Comparison of ENCODE assay signal across 10 cellular contexts in the genomic region with DNA sequence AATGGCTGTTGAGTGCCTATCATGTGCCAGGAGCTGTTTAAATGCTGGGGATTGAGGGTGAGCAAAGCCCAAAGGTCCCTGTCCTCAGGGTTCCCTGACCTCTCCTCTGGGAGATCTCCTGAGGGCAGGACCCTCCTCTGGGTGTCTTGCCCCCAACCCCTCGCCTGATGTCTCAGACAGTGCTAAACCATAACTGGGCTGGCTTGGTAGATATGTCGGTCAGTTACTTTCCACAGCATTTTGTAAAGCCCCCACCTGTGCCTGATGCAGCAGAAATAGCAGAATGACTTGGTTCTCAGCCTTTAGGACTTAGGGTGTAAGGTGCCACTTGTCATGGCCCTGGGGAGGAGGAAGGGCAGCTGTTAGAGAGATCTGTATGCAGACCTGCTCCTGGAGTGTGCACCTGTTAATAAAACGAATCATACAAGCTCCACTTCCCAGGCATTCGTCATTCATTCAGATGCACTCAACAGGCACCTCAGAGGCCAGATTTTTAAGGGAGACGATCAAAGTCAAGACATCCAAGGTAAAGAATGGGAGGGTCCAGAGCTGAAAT.
DNase-seq lines count a peak whose midpoint lies in the region; ATAC-seq, FAIRE-seq and TF ChIP-seq lines count a peak whose summit lies in the region.
"Had no signal": no experiment of that assay in that cellular context is flagged by ENCODE, and none has a peak within 500 bp of the region (broad histone marks: within the 10 kb centered on the region; RNA-seq: fewer than 3 reads in every experiment).

No MANE protein-coding gene starts in this region.

- peak overlapping the region; percentile 23 for H3K4me2 ChIP-seq in neuronal stem cell (ENCODE audit: insufficient read depth, low read length, poor library complexity, severe bottlenecking)

- peak overlapping the region; percentile 97 for H2BK5ac ChIP-seq in neuronal stem cell (ENCODE audit: low read length)

- H2BK12ac ChIP-seq in neuronal stem cell (ENCODE audit: low read length), result peak overlapping the region; percentile 67

- no peak overlapping the region for H2AFZ ChIP-seq in neuronal stem cell (ENCODE audit: low read length)

- peak; percentile 52 for FAIRE-seq in HTR-8/SVneo (lab: Jason Lieb, UNC)

- H3K4me3 ChIP-seq in brain microvascular endothelial cell (ENCODE audit: low read depth, low read length) (no peak overlapping the region), neuronal stem cell (ENCODE audit: low read length in 2 of 2) (no peak overlapping the region)

- H3K27me3 ChIP-seq in brain microvascular endothelial cell (replicated peaks), result peaks cover 59% of the 10 kb centered on the region
- H3K27me3 ChIP-seq in neuronal stem cell (ENCODE audit: control insufficient read depth in 3 of 3, insufficient read depth in 3 of 3, low read depth in 1 of 3, low read length in 3 of 3), result no peaks in the 10 kb centered on the region

- peak overlapping the region; percentile 80 for H3K4ac ChIP-seq in neuronal stem cell (ENCODE audit: low read length)

- H2BK120ac ChIP-seq in neuronal stem cell (ENCODE audit: low read depth, low read length), result peak overlapping the region; percentile 93

- TF ChIP-seq CTCF in brain microvascular endothelial cell (IDR thresholded peaks at IDR 0.05; ENCODE audit: low read depth, low read length, missing control alignments), result no peak

- H3K14ac ChIP-seq in neuronal stem cell (ENCODE audit: low read length), result no peak overlapping the region

- H3K18ac ChIP-seq in neuronal stem cell (ENCODE audit: low read length), result peak overlapping the region; percentile 99

- no peak overlapping the region for H3K23ac ChIP-seq in neuronal stem cell (ENCODE audit: low read depth, low read length, poor library complexity)

- H2AK5ac ChIP-seq in neuronal stem cell (ENCODE audit: low read depth, low read length), result peak overlapping the region; percentile 95

- WGBS in neuronal stem cell (ENCODE audit: extremely low coverage in 2 of 2, insufficient read length in 2 of 2, insufficient replicate concordance in 1 of 2), 2 donors, result no CpG with 5 or more reads among the region's 5 CpGs

- H3K27ac ChIP-seq in brain microvascular endothelial cell, result peak overlapping the region; percentile 38
- H3K27ac ChIP-seq in neuronal stem cell (replicated peaks; ENCODE audit: low read length), result peak overlapping the region; percentile 99

- H3K36me3 ChIP-seq in brain microvascular endothelial cell (replicated peaks) (no peaks in the 10 kb centered on the region), neuronal stem cell (replicated peaks in 1 of 2; ENCODE audit: control insufficient read depth in 2 of 2, insufficient read depth in 2 of 2, low read length in 2 of 2) (peaks cover 7 to 23% of the 10 kb centered on the region in 2 donors)

- ATAC-seq in GM21619 (IDR thresholded peaks at IDR 0.05; ENCODE audit: unreplicated experiment), result no peak

- H3K9ac ChIP-seq in neuronal stem cell (ENCODE audit: low read depth, low read length, poor library complexity), result no peak overlapping the region

- H3K9me3 ChIP-seq in neuronal stem cell (replicated peaks in 1 of 2; ENCODE audit: control insufficient read depth in 2 of 2, insufficient read depth in 1 of 2, low read depth in 1 of 2, low read length in 2 of 2), result peaks cover 0 to 2% of the 10 kb centered on the region in 2 donors

- H3K4me1 ChIP-seq in neuronal stem cell (ENCODE audit: control insufficient read depth in 2 of 2, insufficient read depth in 1 of 2, low read depth in 1 of 2, low read length in 2 of 2), result peaks cover 23 to 71% of the 10 kb centered on the region in 2 donors

- peaks cover 4% of the 10 kb centered on the region for H3K79me1 ChIP-seq in neuronal stem cell (ENCODE audit: low read depth, low read length)

- H4K91ac ChIP-seq in neuronal stem cell (ENCODE audit: low read depth, low read length, poor library complexity), result peak overlapping the region; percentile 99

- H2BK15ac ChIP-seq in neuronal stem cell (ENCODE audit: low read length), result peak overlapping the region; percentile 76

- in situ Hi-C loops in brain microvascular endothelial cell (cut with HindIII; ENCODE audit: low pct_ligation_motif_present, low sequenced_read_pairs), result no loop called here

- peak overlapping the region; percentile 97 for H4K8ac ChIP-seq in neuronal stem cell (ENCODE audit: low read depth, low read length)

- DNase-seq in EL, result peak; percentile 20
- no peak for DNase-seq in HTR-8/SVneo (ENCODE audit: insufficient read length, low spot score)
- no peak for DNase-seq in brain microvascular endothelial cell
- no peak for DNase-seq in neuronal stem cell (ENCODE audit: low spot score)
- DNase-seq in DMS153 treated with DMSO at 0.1 percent for 48 hours (lab: John Stamatoyannopoulos, UW; ENCODE audit: unreplicated experiment), result no peak
- DNase-seq in OCI-M1 (lab: John Stamatoyannopoulos, UW), result no peak
- no peak for DNase-seq in ureter (ENCODE audit: low spot score)
- DNase-seq: cerebellar nuclear complex, NCI-H1436 treated with DMSO at 0.1 percent for 48 hours had no signal
